ENCODE assay signal across 8 cellular contexts in the genomic region with DNA sequence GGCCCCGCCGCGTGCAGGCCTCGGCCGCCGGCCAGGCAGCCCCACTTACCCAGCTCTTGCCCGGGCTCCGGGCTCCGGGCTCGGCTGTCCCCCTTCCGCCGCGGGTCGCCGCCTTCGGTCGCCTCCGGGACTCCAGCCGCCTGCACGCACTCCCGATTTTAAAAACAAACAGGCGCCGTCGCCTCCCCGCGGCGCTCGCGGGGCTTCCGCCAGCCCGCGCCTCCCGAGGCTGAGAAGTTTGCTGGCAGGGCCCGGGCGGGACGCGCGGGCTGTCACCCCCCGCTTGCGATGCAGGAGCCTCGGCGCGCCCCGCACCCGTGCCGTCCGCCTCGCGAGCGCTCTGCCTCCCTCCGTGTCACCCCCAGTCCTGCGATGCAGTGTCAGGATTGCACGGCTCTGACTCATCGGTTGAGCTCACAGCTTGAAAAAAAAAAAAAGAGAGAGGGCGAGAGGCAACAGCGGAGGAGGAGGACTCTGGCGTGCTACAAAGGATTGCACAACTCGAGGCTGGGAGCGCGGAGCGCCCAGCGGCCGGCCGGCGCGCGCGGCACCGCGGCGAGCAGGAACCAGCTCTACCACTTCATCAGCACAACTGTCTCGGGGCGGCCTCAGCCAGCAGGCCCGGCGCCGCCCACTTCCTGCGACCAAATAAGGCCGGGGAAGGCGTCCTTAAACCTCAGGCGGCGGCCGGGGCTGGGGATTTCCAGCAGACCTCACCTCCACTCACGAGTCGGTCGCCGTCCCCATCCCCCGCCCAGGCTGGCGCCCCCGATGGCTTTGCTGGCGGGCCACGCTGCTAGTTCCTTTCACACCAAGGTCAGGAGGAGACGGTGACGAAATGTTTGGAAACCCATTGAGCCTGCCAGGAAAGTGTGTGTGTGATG. TPM values are rescaled to one million over a fixed set of nuclear protein-coding genes. Genes with fewer than 3 reads are reported as not detected.
DNase-seq lines count a peak whose midpoint lies in the region; ATAC-seq, FAIRE-seq and TF ChIP-seq lines count a peak whose summit lies in the region.

No MANE protein-coding gene starts in this region.

- DNase-seq in NCI-H2029 (lab: John Stamatoyannopoulos, UW): peak; percentile 81
- DNase-seq in T-helper 22 cell (ENCODE audit: low read depth): peak; percentile 97
- peak; percentile 97 for DNase-seq in astrocyte (ENCODE audit: low read depth)
- DNase-seq in hepatic stellate cell (ENCODE audit: low spot score): peak; percentile 98
- DNase-seq in renal cortical epithelial cell (ENCODE audit: low read depth): peak; percentile 97
- DNase-seq in aorta: peak; percentile 98 to 99

- intact Hi-C loops in aorta (cut with DNase I): loop anchor here (2.0 kb wide), 1 partner anchor 27 kb away; no protein-coding TSS in a partner anchor

- peak overlapping the region; percentile 94 for H3K27ac Mint-ChIP-seq in astrocyte (ENCODE audit: unreplicated experiment)

- H3K4me3 Mint-ChIP-seq in astrocyte (ENCODE audit: unreplicated experiment): peak overlapping the region; percentile 86

- H3K4me3 ChIP-seq in astrocyte (ENCODE audit: insufficient read depth, low read depth, low read length) (peak overlapping the region; percentile 73), aorta (ENCODE audit: low read length in 2 of 2) (peak overlapping the region; percentile 80 to 83)

- TF ChIP-seq CTCF in astrocyte (IDR thresholded peaks at IDR 0.05; ENCODE audit: insufficient read depth, low read depth, low read length): no peak

- peaks cover 64% of the 10 kb centered on the region for H4K20me1 ChIP-seq in astrocyte (ENCODE audit: insufficient read depth, low read length)

- H3K79me2 ChIP-seq in astrocyte (ENCODE audit: insufficient read depth, low read length): peaks cover 83% of the 10 kb centered on the region

- 0% methylated on average over 75 to 93 of the region's 93 CpGs for WGBS in aorta, 2 donors

- H3K27me3 Mint-ChIP-seq in astrocyte (ENCODE audit: low read depth, unreplicated experiment): no peaks in the 10 kb centered on the region

- H3K9me3 Mint-ChIP-seq in astrocyte (ENCODE audit: unreplicated experiment): no peaks in the 10 kb centered on the region

- peaks cover 39% of the 10 kb centered on the region for H3K4me1 ChIP-seq in astrocyte (ENCODE audit: insufficient read depth, low read length)
- no peaks in the 10 kb centered on the region for H3K4me1 ChIP-seq in aorta (ENCODE audit: control insufficient read depth in 1 of 2, insufficient read depth in 2 of 2, low read length in 2 of 2)

- peak overlapping the region; percentile 97 for H3K27ac ChIP-seq in astrocyte (ENCODE audit: low read depth, low read length)
- H3K27ac ChIP-seq in aorta (ENCODE audit: low read depth in 1 of 2, low read length in 2 of 2): peak overlapping the region; percentile 83 to 92

- H3K36me3 ChIP-seq in astrocyte (ENCODE audit: insufficient read depth, low read length) (no peaks in the 10 kb centered on the region), aorta (ENCODE audit: control insufficient read depth in 1 of 2, insufficient read depth in 2 of 2, low read length in 1 of 2) (no peaks in the 10 kb centered on the region)

- H3K4me1 Mint-ChIP-seq in astrocyte (ENCODE audit: low read depth, unreplicated experiment): peaks cover 49% of the 10 kb centered on the region

- peaks cover 3% of the 10 kb centered on the region for H3K36me3 Mint-ChIP-seq in astrocyte (ENCODE audit: low read depth, unreplicated experiment)

- no peaks in the 10 kb centered on the region for H3K27me3 ChIP-seq in astrocyte (ENCODE audit: insufficient read depth, low read length)
- H3K27me3 ChIP-seq in aorta (ENCODE audit: control insufficient read depth in 1 of 2, insufficient read depth in 2 of 2, low read length in 1 of 2): no peaks in the 10 kb centered on the region

- H2AFZ ChIP-seq in astrocyte (ENCODE audit: low read depth, low read length): peak overlapping the region; percentile 54

- FAIRE-seq in astrocyte (lab: Jason Lieb, UNC): no peak

- H3K9me3 ChIP-seq in astrocyte (ENCODE audit: insufficient read depth, low read depth, low read length) (no peaks in the 10 kb centered on the region), aorta (ENCODE audit: control insufficient read depth, low read length) (no peaks in the 10 kb centered on the region)

- H3K9ac ChIP-seq in astrocyte (ENCODE audit: low read length): peak overlapping the region; percentile 88

- peak overlapping the region; percentile 92 for H3K4me2 ChIP-seq in astrocyte (ENCODE audit: low read length)

- peak; percentile 56 for ATAC-seq in GM18511 (IDR thresholded peaks at IDR 0.05; ENCODE audit: unreplicated experiment)
- peak; percentile 48 for ATAC-seq in HG02981 (IDR thresholded peaks at IDR 0.05; ENCODE audit: unreplicated experiment)
- peak; percentile 91 for ATAC-seq in aorta (ENCODE audit: low FRiP score)

RNA-seq across cellular contexts. Expression of gene PNMA1, which starts 45.8 kb away (rescaled TPM):
- total RNA-seq in astrocyte: 67.4 and 74.3 TPM in 2 replicates
- 15.3 and 86.2 TPM in 2 replicates for total RNA-seq in renal cortical epithelial cell
- 10 to 100 TPM; 36.7 to 45.5 TPM for total RNA-seq in aorta
- 10 to 100 TPM; 22.4 to 35.2 TPM for polyA plus RNA-seq in aorta

Comparison
In these comparisons a context has a peak if more than half of its experiments do, and no peak if none do; other contexts are left out.
1. Peak in every context shown above with its lines: DNase-seq, ATAC-seq, H3K4me3 ChIP-seq and H3K27ac ChIP-seq.